Comparison of ENCODE assay signal across 8 cellular contexts in genomic region chr7:74269757-74270277, GRCh38. TPM values are rescaled to one million over a fixed set of nuclear protein-coding genes. Genes with fewer than 3 reads are reported as not detected.
DNase-seq lines count a peak whose midpoint lies in the region; ATAC-seq and TF ChIP-seq lines count a peak whose summit lies in the region.

No MANE protein-coding gene starts in this region.

- no peaks in the 10 kb centered on the region for H3K36me3 Mint-ChIP-seq in progenitor cell of endocrine pancreas (ENCODE audit: insufficient read depth)

- TF ChIP-seq RAD21 in SK-N-SH (IDR thresholded peaks at IDR 0.05; ENCODE audit: low read length), result 0 out of 2 replicates have a peak, but pooled peaks have one; percentile 15

- DNase-seq in ACHN (peak; percentile 71), M059J (ENCODE audit: low read depth) (peak; percentile 81), SK-N-SH (peak; percentile 88), amniotic stem cell (lab: John Stamatoyannopoulos, UW) (peak; percentile 29), right atrium auricular region (ENCODE audit: low spot score) (no peak), progenitor cell of endocrine pancreas (ENCODE audit: low spot score, unreplicated experiment) (peak; percentile 35)

- peaks cover 45% of the 10 kb centered on the region for H3F3A ChIP-seq in SK-N-SH (replicated peaks; ENCODE audit: insufficient read depth)

- no peaks in the 10 kb centered on the region for H3K9me3 ChIP-seq in SK-N-SH
- no peaks in the 10 kb centered on the region for H3K9me3 ChIP-seq in right atrium auricular region

- peak overlapping the region; percentile 97 for H2AFZ ChIP-seq in SK-N-SH (ENCODE audit: low read depth)

- WGBS in SK-N-SH (ENCODE audit: low lambda C conversion rate), result 6% methylated on average over 16 of the region's 17 CpGs

- H3K79me2 ChIP-seq in SK-N-SH (ENCODE audit: insufficient read depth), result no peaks in the 10 kb centered on the region

- H3K4me1 Mint-ChIP-seq in progenitor cell of endocrine pancreas (ENCODE audit: low read depth), result no peaks in the 10 kb centered on the region

- H3K4me3 ChIP-seq in SK-N-SH (ENCODE audit: low read depth in 2 of 2, low read length in 1 of 2) (peak overlapping the region; percentile 46 to 68), right atrium auricular region (peak overlapping the region; percentile 48 to 61)

- H3K36me3 ChIP-seq in SK-N-SH (replicated peaks in 1 of 2; ENCODE audit: control insufficient read depth in 1 of 2, insufficient read depth in 2 of 2, low read length in 1 of 2) (no peaks in the 10 kb centered on the region), right atrium auricular region (no peaks in the 10 kb centered on the region)

- TF ChIP-seq EP300 in SK-N-SH (IDR thresholded peaks at IDR 0.05; ENCODE audit: borderline replicate concordance in 1 of 2, low read depth in 1 of 2, low read length in 1 of 2), result no peak

- H3K27me3 Mint-ChIP-seq in progenitor cell of endocrine pancreas, result peaks cover 3% of the 10 kb centered on the region

- peak overlapping the region; percentile 41 for H3K27ac Mint-ChIP-seq in progenitor cell of endocrine pancreas

- peak; percentile 38 for ATAC-seq in GM18868 (IDR thresholded peaks at IDR 0.05; ENCODE audit: unreplicated experiment)
- ATAC-seq in GM18870 (IDR thresholded peaks at IDR 0.05; ENCODE audit: unreplicated experiment), result no peak

- H3K9ac ChIP-seq in SK-N-SH, result peak overlapping the region; percentile 63

- H4K20me1 ChIP-seq in SK-N-SH (ENCODE audit: insufficient read depth), result no peaks in the 10 kb centered on the region

- peak overlapping the region; percentile 89 for H3K4me2 ChIP-seq in SK-N-SH

- H3K27ac ChIP-seq in SK-N-SH (ENCODE audit: low read depth in 2 of 2, low read length in 1 of 2) (no peak overlapping the region; a peak in 1 of 4 replicates), right atrium auricular region (peak overlapping the region in 1 of 2 donors; percentile 52)

- in situ Hi-C loops in ACHN (cut with HindIII; ENCODE audit: low pct_ligation_motif_present, low pct_unique_long_range_greater_than_20kb, low sequenced_read_pairs), result no loop called here

- no peak for TF ChIP-seq CTCF in SK-N-SH (IDR thresholded peaks at IDR 0.05)
- TF ChIP-seq CTCF in right atrium auricular region (IDR thresholded peaks at IDR 0.05), result no peak
- no peak for TF ChIP-seq CTCF in progenitor cell of endocrine pancreas (IDR thresholded peaks at IDR 0.05; ENCODE audit: unreplicated experiment)

- no peaks in the 10 kb centered on the region for H3K9me2 ChIP-seq in SK-N-SH

- peaks cover 4 to 16% of the 10 kb centered on the region in 2 experiments; a peak in 3 of 4 replicates for H3K4me1 ChIP-seq in SK-N-SH (ENCODE audit: control insufficient read depth in 1 of 2, insufficient read depth in 2 of 2, low read depth in 1 of 2, low read length in 1 of 2)
- peaks cover 0 to 27% of the 10 kb centered on the region in 2 donors for H3K4me1 ChIP-seq in right atrium auricular region

- CTCF ChIA-PET in SK-N-SH (lab: Yijun Ruan, JAX), result interaction anchor here (1.3 to 6.7 kb wide), 5 partner anchors 17 to 136 kb away, joined by 3 to 61 read pairs (median 12); partner anchors contain the start of gene CLIP2

- H3K4me3 Mint-ChIP-seq in progenitor cell of endocrine pancreas (ENCODE audit: low read depth), result peak overlapping the region; percentile 80

- POLR2A ChIA-PET in SK-N-SH (lab: Yijun Ruan, JAX), result no interaction called here

- H3K9me3 Mint-ChIP-seq in progenitor cell of endocrine pancreas (ENCODE audit: low read depth), result no peaks in the 10 kb centered on the region

- H3K27me3 ChIP-seq in SK-N-SH (ENCODE audit: insufficient read depth) (no peaks in the 10 kb centered on the region), right atrium auricular region (no peaks in the 10 kb centered on the region)

TF ChIP-seq in SK-N-SH, 30 proteins besides CTCF, POLR2A, EP300 and RAD21:
- peak; percentile 70 for TF ChIP-seq MXI1 (IDR thresholded peaks at IDR 0.05; ENCODE audit: low read depth, low read length)
- no peak for TF ChIP-seq JUND (IDR thresholded peaks at IDR 0.05)
- TF ChIP-seq CHD2 (IDR thresholded peaks at IDR 0.05; ENCODE audit: low read length, partially characterized antibody), result no peak
- peak; percentile 44; the same call in 1 of the 2 replicates for TF ChIP-seq TAF1 (IDR thresholded peaks at IDR 0.05; ENCODE audit: borderline replicate concordance, low read depth, low read length)
- peak; percentile 55 for TF ChIP-seq PBX3 (IDR thresholded peaks at IDR 0.05)
- no peak for TF ChIP-seq GABPA (IDR thresholded peaks at IDR 0.05; ENCODE audit: low read depth)
- no peak for TF ChIP-seq SMC3 (IDR thresholded peaks at IDR 0.05; ENCODE audit: low read depth, low read length)
- no peak for TF ChIP-seq POLR2AphosphoS5 (IDR thresholded peaks at IDR 0.05; ENCODE audit: low read depth, low read length)
- no peak for TF ChIP-seq IRF3 (IDR thresholded peaks at IDR 0.05; ENCODE audit: low read depth, low read length)
- TF ChIP-seq NFIC (IDR thresholded peaks at IDR 0.05; ENCODE audit: borderline replicate concordance), result no peak; the same call in 1 of the 2 replicates
- TF ChIP-seq MEF2A (IDR thresholded peaks at IDR 0.05; ENCODE audit: borderline replicate concordance, low read depth), result no peak
- TF ChIP-seq EZH2phosphoT487 (IDR thresholded peaks at IDR 0.05; ENCODE audit: borderline replicate concordance, low read depth), result no peak
- no peak for TF ChIP-seq ZBTB33 (IDR thresholded peaks at IDR 0.05; ENCODE audit: borderline replicate concordance, low read depth)
- TF ChIP-seq RFX5 (IDR thresholded peaks at IDR 0.05; ENCODE audit: low read length), result peak; percentile 20; the same call in 1 of the 2 replicates
- TF ChIP-seq RCOR1 (IDR thresholded peaks at IDR 0.05; ENCODE audit: low read length), result no peak
- no peak for TF ChIP-seq FOXM1 (IDR thresholded peaks at IDR 0.05; ENCODE audit: low read depth)
- peak; percentile 53; the same call in 1 of the 2 replicates for TF ChIP-seq SIN3A (IDR thresholded peaks at IDR 0.05; ENCODE audit: borderline replicate concordance, low read depth, low read length)
- TF ChIP-seq TEAD4 (IDR thresholded peaks at IDR 0.05; ENCODE audit: borderline replicate concordance, insufficient read depth), result no peak
- TF ChIP-seq TCF12 (IDR thresholded peaks at IDR 0.05), result peak; percentile 21; the same call in 1 of the 2 replicates
- no peak for TF ChIP-seq NRF1 (IDR thresholded peaks at IDR 0.05; ENCODE audit: low read depth, low read length)

RNA-seq across cellular contexts. Expression of gene RFC2, which starts 15.6 kb away (rescaled TPM):
- total RNA-seq in M059J (2014; rRNA removed; shearing (Covaris generic)), result 72.9 and 105 TPM in 2 replicates
- 31.2 and 36.1 TPM in 2 replicates for polyA plus RNA-seq in SK-N-SH (2012; rRNA removed)
- polyA plus RNA-seq in SK-N-SH (2012; cell fraction: cytosol; rRNA removed), result 28.8 and 34.3 TPM in 2 replicates
- 14.6 and 17.1 TPM in 2 replicates for polyA plus RNA-seq in SK-N-SH (2012; cell fraction: nucleus; rRNA removed)
- total RNA-seq in right atrium auricular region, result 1 to 10 TPM; 6.0 to 8.5 TPM
- 37.0 and 42.1 TPM in 2 replicates for total RNA-seq in progenitor cell of endocrine pancreas

RNA-seq across cellular contexts. Expression of gene CLIP2, which starts 19.4 kb away (rescaled TPM):
- total RNA-seq in M059J (2014; rRNA removed; shearing (Covaris generic)), result 11.5 and 18.8 TPM in 2 replicates
- polyA plus RNA-seq in SK-N-SH (2012; rRNA removed), result 9.6 and 14.3 TPM in 2 replicates
- 8.6 and 11.9 TPM in 2 replicates for polyA plus RNA-seq in SK-N-SH (2012; cell fraction: cytosol; rRNA removed)
- polyA plus RNA-seq in SK-N-SH (2012; cell fraction: nucleus; rRNA removed), result 19.0 and 26.1 TPM in 2 replicates
- total RNA-seq in right atrium auricular region, result 10 to 100 TPM in 1 of 2 donors, 1 to 10 TPM in 1; 9.5 to 12.1 TPM
- 39.9 and 42.0 TPM in 2 replicates for total RNA-seq in progenitor cell of endocrine pancreas
